ENCODE assay signal across 7 cellular contexts in the genomic region with DNA sequence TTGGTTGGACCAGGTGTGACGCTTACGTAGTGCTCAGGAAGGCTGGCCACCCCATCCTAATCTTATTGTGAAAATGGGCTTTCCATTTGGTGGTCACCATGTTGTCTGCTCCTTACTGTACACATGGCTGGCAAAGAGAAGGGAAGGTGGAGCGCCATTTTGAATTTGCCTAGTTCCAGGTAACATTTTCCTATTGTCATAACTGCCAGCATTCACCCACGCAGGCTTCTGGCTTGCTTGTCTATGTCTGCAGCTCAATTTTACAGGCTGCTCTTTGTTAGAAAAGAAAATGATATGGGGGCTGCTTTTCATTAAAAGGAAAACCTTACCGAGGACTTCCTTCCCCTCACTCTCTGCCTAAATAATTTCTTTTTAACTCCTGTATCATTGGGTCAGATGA. TPM values are rescaled to one million over a fixed set of nuclear protein-coding genes. Genes with fewer than 3 reads are reported as not detected.
A peak's percentile ranks its signal among the peaks of the same experiment; 100 is the strongest.
DNase-seq lines count a peak whose midpoint lies in the region; ATAC-seq, FAIRE-seq and TF ChIP-seq lines count a peak whose summit lies in the region.
"Not testable (repeated sequence)": the region's sequence is repeated elsewhere in the genome, so short reads cannot be mapped to it uniquely, and the experiment has no call there.

No MANE protein-coding gene starts in this region.

- H2AK5ac ChIP-seq in IMR-90 (ENCODE audit: low read depth, low read length): peak overlapping the region; percentile 69

- not testable (repeated sequence) for TF ChIP-seq EP300 in K562 (IDR thresholded peaks at IDR 0.05; ENCODE audit: low read length)

- H3K4ac ChIP-seq in IMR-90 (ENCODE audit: low read depth, low read length): peak overlapping the region; percentile 52

- not testable (repeated sequence) for FAIRE-seq in K562 (lab: Jason Lieb, UNC)

- not testable (repeated sequence) for H3K79me2 ChIP-seq in K562 (ENCODE audit: control insufficient read depth, insufficient read depth, low read length)

- not testable (repeated sequence) for H3K23ac ChIP-seq in IMR-90 (ENCODE audit: low read depth, low read length)

- H3K4me1 Mint-ChIP-seq in CD4-positive, alpha-beta T cell (ENCODE audit: low read depth): peaks cover 32% of the 10 kb centered on the region
- H3K4me1 Mint-ChIP-seq in activated CD8-positive, alpha-beta T cell treated with anti-CD3 and anti-CD28 coated beads for 36 hours (ENCODE audit: low read depth): peaks cover 37% of the 10 kb centered on the region
- H3K4me1 Mint-ChIP-seq in activated naive CD4-positive, alpha-beta T cell treated with anti-CD3 and anti-CD28 coated beads, Interleukin-2, amount 50 U/mL, for 24 hours: peaks cover 34% of the 10 kb centered on the region
- H3K4me1 Mint-ChIP-seq in osteocyte (ENCODE audit: unreplicated experiment): peaks cover 19% of the 10 kb centered on the region

- H3K27ac Mint-ChIP-seq in CD4-positive, alpha-beta T cell: peak overlapping the region; percentile 81
- peak overlapping the region; percentile 96 for H3K27ac Mint-ChIP-seq in activated CD8-positive, alpha-beta T cell treated with anti-CD3 and anti-CD28 coated beads for 36 hours
- H3K27ac Mint-ChIP-seq in activated naive CD4-positive, alpha-beta T cell treated with anti-CD3 and anti-CD28 coated beads, Interleukin-2, amount 50 U/mL, for 24 hours: peak overlapping the region; percentile 88
- H3K27ac Mint-ChIP-seq in osteocyte (ENCODE audit: unreplicated experiment): peak overlapping the region; percentile 98

- H4K8ac ChIP-seq in IMR-90 (ENCODE audit: low read depth in 2 of 2, low read length in 2 of 2): peak overlapping the region in 1 of 2 experiments; percentile 13; a peak in 1 of 4 replicates

- H4K5ac ChIP-seq in IMR-90 (ENCODE audit: low read depth, low read length): peak overlapping the region; percentile 53; the same call in 1 of the 2 replicates

- peak overlapping the region; percentile 84 for H2BK20ac ChIP-seq in IMR-90 (ENCODE audit: low read depth, low read length)

- peak overlapping the region; percentile 97 for H2BK5ac ChIP-seq in IMR-90 (ENCODE audit: low read depth, low read length, poor library complexity, severe bottlenecking)

- H3K27me3 Mint-ChIP-seq in CD4-positive, alpha-beta T cell; activated CD8-positive, alpha-beta T cell treated with anti-CD3 and anti-CD28 coated beads for 36 hours; activated naive CD4-positive, alpha-beta T cell treated with anti-CD3 and anti-CD28 coated beads, Interleukin-2, amount 50 U/mL, for 24 hours; osteocyte (ENCODE audit: unreplicated experiment): not testable (repeated sequence)

- H4K20me1 ChIP-seq in IMR-90 (ENCODE audit: insufficient read depth, low read length); K562 (replicated peaks; ENCODE audit: control insufficient read depth, insufficient read depth, low read length): not testable (repeated sequence)

- H3K9ac ChIP-seq in IMR-90 (ENCODE audit: low read depth, low read length); K562 (ENCODE audit: insufficient read depth in 1 of 2, low read depth in 2 of 2, low read length in 2 of 2): not testable (repeated sequence)

- H3K9me3 Mint-ChIP-seq in CD4-positive, alpha-beta T cell; activated CD8-positive, alpha-beta T cell treated with anti-CD3 and anti-CD28 coated beads for 36 hours; activated naive CD4-positive, alpha-beta T cell treated with anti-CD3 and anti-CD28 coated beads, Interleukin-2, amount 50 U/mL, for 24 hours; osteocyte (ENCODE audit: unreplicated experiment): not testable (repeated sequence)

- H3K36me3 ChIP-seq in IMR-90 (ENCODE audit: control insufficient read depth, insufficient read depth, low read length); K562 (ENCODE audit: control insufficient read depth, insufficient read depth, low read length): not testable (repeated sequence)

- not testable (repeated sequence) for ATAC-seq in CD4-positive, alpha-beta T cell (ENCODE audit: poor library complexity); IMR-90 (ENCODE audit: low read depth); activated CD8-positive, alpha-beta T cell treated with anti-CD3 and anti-CD28 coated beads for 36 hours; K562

- TF ChIP-seq RAD21 in IMR-90 (IDR thresholded peaks at IDR 0.05; ENCODE audit: low read length); K562 (CRISPR knock-in tag; conservative IDR thresholded peaks at IDR 0.05 in 1 of 2, IDR thresholded peaks at IDR 0.05 in 1 of 2): not testable (repeated sequence)

- not testable (repeated sequence) for H3K4me1 ChIP-seq in IMR-90 (ENCODE audit: control insufficient read depth, insufficient read depth, low read length)
- H3K4me1 ChIP-seq in K562 (replicated peaks in 1 of 2; ENCODE audit: control insufficient read depth in 2 of 2, insufficient read depth in 2 of 2, low read length in 2 of 2): peaks cover 0 to 13% of the 10 kb centered on the region in 2 experiments; a peak in 3 of 5 replicates

- in situ Hi-C loops in IMR-90 (cut with MboI; ENCODE audit: low sequenced_read_pairs); K562 (cut with MboI): not testable (repeated sequence)

- H3K79me1 ChIP-seq in IMR-90 (ENCODE audit: low read depth in 1 of 2, low read length in 2 of 2): peaks cover 11 to 15% of the 10 kb centered on the region in 2 experiments

- peak overlapping the region; percentile 77; the same call in 2 of the 3 replicates for H2BK15ac ChIP-seq in IMR-90 (ENCODE audit: low read depth, low read length)

- not testable (repeated sequence) for TF ChIP-seq CTCF in CD4-positive, alpha-beta T cell (IDR thresholded peaks at IDR 0.05); IMR-90 (conservative IDR thresholded peaks at IDR 0.05; ENCODE audit: low read depth, low read length); activated CD8-positive, alpha-beta T cell treated with anti-CD3 and anti-CD28 coated beads for 36 hours (IDR thresholded peaks at IDR 0.05); K562 (IDR thresholded peaks at IDR 0.05 in 2 of 3, conservative IDR thresholded peaks at IDR 0.05 in 1 of 3; ENCODE audit: insufficient read depth in 2 of 3, low read depth in 1 of 3, low read length in 3 of 3); osteocyte (IDR thresholded peaks at IDR 0.05)

- H3K4me3 Mint-ChIP-seq in CD4-positive, alpha-beta T cell; activated naive CD4-positive, alpha-beta T cell treated with anti-CD3 and anti-CD28 coated beads, Interleukin-2, amount 50 U/mL, for 24 hours; osteocyte (ENCODE audit: unreplicated experiment): not testable (repeated sequence)
- H3K4me3 Mint-ChIP-seq in activated CD8-positive, alpha-beta T cell treated with anti-CD3 and anti-CD28 coated beads for 36 hours: peak overlapping the region; percentile 11

- WGBS in IMR-90 (ENCODE audit: extremely low coverage in 2 of 2, insufficient read length in 1 of 2), 2 experiments: no CpG with 5 or more reads among the region's 5 CpGs
- 67% methylated on average over 5 of the region's 5 CpGs for WGBS in K562 (ENCODE audit: insufficient coverage, low coverage, missing lambda C conversion rate)

- not testable (repeated sequence) for DNase-seq in CD4-positive, alpha-beta T cell; IMR-90; K562 (ENCODE audit: extremely low read depth in 1 of 4, low spot score in 3 of 4); epithelial cell of prostate (ENCODE audit: low read depth, low spot score); osteocyte (ENCODE audit: extremely low spot score, unreplicated experiment)
- peak; percentile 39 for DNase-seq in activated CD8-positive, alpha-beta T cell treated with anti-CD3 and anti-CD28 coated beads for 36 hours

- H3K4me2 ChIP-seq in IMR-90 (ENCODE audit: low read depth, low read length); K562 (ENCODE audit: insufficient read depth, low read length): not testable (repeated sequence)

- H2AFZ ChIP-seq in IMR-90 (replicated peaks; ENCODE audit: low read length, poor library complexity): not testable (repeated sequence)
- peak overlapping the region; percentile 69 for H2AFZ ChIP-seq in K562 (ENCODE audit: low read depth, low read length)

- H3K36me3 Mint-ChIP-seq in CD4-positive, alpha-beta T cell (ENCODE audit: low read depth); activated CD8-positive, alpha-beta T cell treated with anti-CD3 and anti-CD28 coated beads for 36 hours (ENCODE audit: low read depth); activated naive CD4-positive, alpha-beta T cell treated with anti-CD3 and anti-CD28 coated beads, Interleukin-2, amount 50 U/mL, for 24 hours; osteocyte (ENCODE audit: unreplicated experiment): not testable (repeated sequence)

- not testable (repeated sequence) for TF ChIP-seq POLR2A in IMR-90 (IDR thresholded peaks at IDR 0.05; ENCODE audit: low read depth, low read length); K562 (conservative IDR thresholded peaks at IDR 0.05)

- peak overlapping the region; percentile 98 for H2BK120ac ChIP-seq in IMR-90 (ENCODE audit: low read depth, low read length)

- intact Hi-C loops in CD4-positive, alpha-beta T cell (cut with DNase I, micrococcal nuclease); IMR-90 (cut with micrococcal nuclease); activated CD8-positive, alpha-beta T cell treated with anti-CD3 and anti-CD28 coated beads for 36 hours (cut with micrococcal nuclease); K562 (cut with micrococcal nuclease): not testable (repeated sequence)

- POLR2A ChIA-PET in CD4-positive, alpha-beta T cell (lab: Charles Lee): interaction anchor here (1.4 to 6.5 kb wide), 2 partner anchors 11 kb away, joined by 6 to 86 read pairs; partner anchors contain the start of gene TMSB10
- POLR2A ChIA-PET in IMR-90 (lab: Charles Lee; ENCODE audit: unreplicated experiment): interaction anchor here (0.9 kb wide), 1 partner anchor 11 kb away, joined by 22 read pairs; no protein-coding TSS in a partner anchor
- POLR2A ChIA-PET in activated CD8-positive, alpha-beta T cell treated with anti-CD3 and anti-CD28 coated beads for 36 hours (lab: Charles Lee): interaction anchor here (0.7 to 10.8 kb wide), 2 partner anchors 11 to 37 kb away, joined by 3 to 170 read pairs; partner anchors contain the start of gene TMSB10
- POLR2A ChIA-PET in K562 (lab: Yijun Ruan, JAX): interaction anchor here (0.6 to 5.1 kb wide), 2 partner anchors 12 to 280 kb away, joined by 3 to 78 read pairs; partner anchors contain the start of gene TMSB10

- not testable (repeated sequence) for BruUV-seq in IMR-90 (replicated peaks; lab: Mats Ljungman, UMichigan); K562 (replicated peaks; lab: Mats Ljungman, UMichigan)

- not testable (repeated sequence) for H3K9me3 ChIP-seq in CD4-positive, alpha-beta T cell (ENCODE audit: control insufficient read depth, low read length); IMR-90 (ENCODE audit: control insufficient read depth, insufficient read depth, low read length); K562 (replicated peaks; ENCODE audit: control insufficient read depth, insufficient read depth, low read depth, low read length)

- H3K56ac ChIP-seq in IMR-90 (ENCODE audit: extremely low read depth, insufficient read depth, low read length): not testable (repeated sequence)

- 0 out of 2 replicates have a peak overlapping the region, but pooled peaks have one; percentile 16 for H3K18ac ChIP-seq in IMR-90 (ENCODE audit: low read depth, low read length)

- not testable (repeated sequence) for H2AK9ac ChIP-seq in IMR-90 (replicated peaks; ENCODE audit: low read depth, low read length, poor library complexity)

- not testable (repeated sequence) for H3K4me3 ChIP-seq in IMR-90 (ENCODE audit: insufficient read depth, low read depth, low read length); K562

- H3K27me3 ChIP-seq in CD4-positive, alpha-beta T cell (ENCODE audit: control insufficient read depth, insufficient read depth, low read length); IMR-90 (ENCODE audit: control insufficient read depth, insufficient read depth, low read length); K562 (ENCODE audit: control insufficient read depth in 2 of 2, insufficient read depth in 2 of 2, low read length in 2 of 2): not testable (repeated sequence)

- not testable (repeated sequence) for H3K9me1 ChIP-seq in IMR-90 (ENCODE audit: insufficient read depth, low read length); K562 (ENCODE audit: control insufficient read depth, insufficient read depth, low read length)

- H4K91ac ChIP-seq in IMR-90 (ENCODE audit: insufficient read depth, low read depth, low read length): not testable (repeated sequence)

- H3K14ac ChIP-seq in IMR-90 (replicated peaks; ENCODE audit: low read depth, low read length): not testable (repeated sequence)

- CTCF ChIA-PET in CD4-positive, alpha-beta T cell (lab: Charles Lee): interaction anchor here (0.6 to 2.0 kb wide), 4 partner anchors 8 to 64 kb away, joined by 3 to 14 read pairs (median 4); partner anchors contain the start of gene TMSB10
- CTCF ChIA-PET in IMR-90 (lab: Yijun Ruan, JAX); K562 (lab: Yijun Ruan, JAX; ENCODE audit: low intra/inter-chr PET ratio): not testable (repeated sequence)
- CTCF ChIA-PET in activated CD8-positive, alpha-beta T cell treated with anti-CD3 and anti-CD28 coated beads for 36 hours (lab: Charles Lee): interaction anchor here (1.1 to 2.0 kb wide), 3 partner anchors 8 to 51 kb away, joined by 3 to 14 read pairs (median 6); no protein-coding TSS in a partner anchor

- dilution Hi-C loops in IMR-90 (cut with HindIII; ENCODE audit: low sequenced_read_pairs, unreplicated experiment): not testable (repeated sequence)

- not testable (repeated sequence) for H3K27ac ChIP-seq in CD4-positive, alpha-beta T cell (ENCODE audit: low read depth, low read length); IMR-90 (ENCODE audit: insufficient read depth, low read length); K562 (ENCODE audit: extremely low read depth, low read depth, low read length)
- H3K27ac ChIP-seq in epithelial cell of prostate: peak overlapping the region; percentile 100

RNA-seq across cellular contexts. Expression of gene TMSB10, which starts 12.4 kb away (rescaled TPM):
- total RNA-seq in CD4-positive, alpha-beta T cell: 1,000 to 10,000 TPM; 1,969 to 2,001 TPM
- 842 and 3,620 TPM in 2 replicates for total RNA-seq in IMR-90 (2012; rRNA removed)
- 5,527 and 7,531 TPM in 2 replicates for polyA plus RNA-seq in IMR-90 (2012; rRNA removed)
- 7,585 and 16,787 TPM in 2 replicates for polyA plus RNA-seq in IMR-90 (2012; cell fraction: cytosol; rRNA removed)
- 1,357 and 2,658 TPM in 2 replicates for polyA plus RNA-seq in IMR-90 (2012; cell fraction: nucleus; rRNA removed; ENCODE audit: low replicate concordance)
- 1,000 to 10,000 TPM; 2,035 to 2,060 TPM for total RNA-seq in activated CD8-positive, alpha-beta T cell treated with anti-CD3 and anti-CD28 coated beads for 36 hours
- 30.5 and 48.2 TPM in 2 replicates for total RNA-seq in K562 (2011; cell fraction: chromatin; rRNA removed; ENCODE audit: low replicate concordance)
- 34.2 and 70.4 TPM in 2 replicates for total RNA-seq in K562 (2011; cell fraction: nucleolus; rRNA removed)
- 75.8 and 139 TPM in 2 replicates for total RNA-seq in K562 (2011; cell fraction: nucleoplasm; rRNA removed)
- total RNA-seq in K562 (2014; rRNA removed): 1,173 and 2,226 TPM in 2 replicates
- total RNA-seq in K562 (2014; rRNA removed; fragmentation: Illumina TruSeq; extraction: Trizol): 959 and 1,048 TPM in 2 replicates
- 1,394 and 1,397 TPM in 2 replicates for total RNA-seq in K562 (2015; rRNA removed; fragmentation: Illumina TruSeq; extraction: Trizol)
- total RNA-seq in K562 (2021): 583 and 608 TPM in 2 replicates
- 266 and 531 TPM in 2 replicates for polyA plus RNA-seq in K562 (2011; rRNA removed)
- polyA plus RNA-seq in K562 (2011; cell fraction: cytosol; rRNA removed): 433 and 683 TPM in 2 replicates
- polyA plus RNA-seq in K562 (2011; cell fraction: nucleus; rRNA removed): 284 and 308 TPM in 2 replicates
- 1,629 and 1,914 TPM in 2 replicates for polyA plus RNA-seq in K562 (2012)
- 1,329 TPM in 2 replicates for polyA plus RNA-seq in K562 (2014; fragmentation: Illumina TruSeq; extraction: Trizol)
- 100 to 1,000 TPM; 382 to 669 TPM for polyA plus RNA-seq in K562 (2014; fragmentation: Nextera tagmentation; extraction: Ambion mirVana)
- 1,359 and 1,607 TPM in 2 replicates for polyA plus RNA-seq in K562 (2014; rRNA removed)
- 163 and 256 TPM in 2 replicates for polyA minus RNA-seq in K562 (2011; rRNA and poly(A)+ RNA removed)
- 121 and 183 TPM in 2 replicates for polyA minus RNA-seq in K562 (2011; cell fraction: cytosol; rRNA and poly(A)+ RNA removed)
- 21.8 and 28.5 TPM in 2 replicates for polyA minus RNA-seq in K562 (2011; cell fraction: nucleus; rRNA and poly(A)+ RNA removed)
- total RNA-seq in osteocyte: 2,436 and 2,534 TPM in 2 replicates

RNA-seq across cellular contexts. Expression of gene TRABD2A, which starts 36.9 kb away (rescaled TPM):
- total RNA-seq in CD4-positive, alpha-beta T cell: 100 to 1,000 TPM; 166 to 170 TPM
- total RNA-seq in IMR-90 (2012; rRNA removed) (19.7 and 20.3 TPM in 2 replicates), K562 (2014; rRNA removed) (0.12 and 0.18 TPM in 2 replicates), K562 (2014; rRNA removed; fragmentation: Illumina TruSeq; extraction: Trizol) (0.16 and 0.25 TPM in 2 replicates), K562 (2015; rRNA removed; fragmentation: Illumina TruSeq; extraction: Trizol) (0.36 TPM in 1 of 2 replicates, not detected in the other), K562 (2021) (0.31 and 0.33 TPM in 2 replicates), osteocyte (0.21 and 0.99 TPM in 2 replicates)
- polyA plus RNA-seq in IMR-90 (2012; rRNA removed) (15.3 and 17.6 TPM in 2 replicates), K562 (2011; rRNA removed) (0.14 and 0.45 TPM in 2 replicates), K562 (2014; fragmentation: Illumina TruSeq; extraction: Trizol) (0.07 TPM in 1 of 2 replicates, not detected in the other), K562 (2014; fragmentation: Nextera tagmentation; extraction: Ambion mirVana) (under 1 TPM; 0.08 to 0.38 TPM), K562 (2014; rRNA removed) (0.09 TPM in 1 of 2 replicates, not detected in the other)
- 8.1 and 12.6 TPM in 2 replicates for polyA plus RNA-seq in IMR-90 (2012; cell fraction: cytosol; rRNA removed)
- polyA plus RNA-seq in IMR-90 (2012; cell fraction: nucleus; rRNA removed; ENCODE audit: low replicate concordance): 7.4 and 9.4 TPM in 2 replicates
- 10 to 100 TPM; 56.3 to 56.4 TPM for total RNA-seq in activated CD8-positive, alpha-beta T cell treated with anti-CD3 and anti-CD28 coated beads for 36 hours
- total RNA-seq in K562 (2011; cell fraction: chromatin; rRNA removed; ENCODE audit: low replicate concordance): 0.42 TPM in 1 of 2 replicates, not detected in the other
- 0.17 and 0.79 TPM in 2 replicates for total RNA-seq in K562 (2011; cell fraction: nucleolus; rRNA removed)
- 0.44 and 0.53 TPM in 2 replicates for total RNA-seq in K562 (2011; cell fraction: nucleoplasm; rRNA removed)
- 0.41 and 0.49 TPM in 2 replicates for polyA plus RNA-seq in K562 (2011; cell fraction: cytosol; rRNA removed)
- 0.36 TPM in 1 of 2 replicates, not detected in the other for polyA plus RNA-seq in K562 (2011; cell fraction: nucleus; rRNA removed)
- 0.25 and 0.47 TPM in 2 replicates for polyA plus RNA-seq in K562 (2012)
- polyA minus RNA-seq in K562 (2011; rRNA and poly(A)+ RNA removed): 0.42 and 0.95 TPM in 2 replicates
- polyA minus RNA-seq in K562 (2011; cell fraction: cytosol; rRNA and poly(A)+ RNA removed): 0.48 TPM in 1 of 2 replicates, not detected in the other
- polyA minus RNA-seq in K562 (2011; cell fraction: nucleus; rRNA and poly(A)+ RNA removed): 0.11 and 0.54 TPM in 2 replicates

RNA-seq across cellular contexts. Expression of gene KCMF1, which starts 53.1 kb away (rescaled TPM):
- total RNA-seq in CD4-positive, alpha-beta T cell: 10 to 100 TPM; 72.4 to 78.0 TPM
- 108 and 118 TPM in 2 replicates for total RNA-seq in IMR-90 (2012; rRNA removed)
- 49.6 and 49.9 TPM in 2 replicates for polyA plus RNA-seq in IMR-90 (2012; rRNA removed)
- polyA plus RNA-seq in IMR-90 (2012; cell fraction: cytosol; rRNA removed): 7.8 and 8.4 TPM in 2 replicates
- 5.9 and 39.0 TPM in 2 replicates for polyA plus RNA-seq in IMR-90 (2012; cell fraction: nucleus; rRNA removed; ENCODE audit: low replicate concordance)
- 100 to 1,000 TPM; 101 to 105 TPM for total RNA-seq in activated CD8-positive, alpha-beta T cell treated with anti-CD3 and anti-CD28 coated beads for 36 hours
- total RNA-seq in K562 (2011; cell fraction: chromatin; rRNA removed; ENCODE audit: low replicate concordance): 25.9 and 38.5 TPM in 2 replicates
- total RNA-seq in K562 (2011; cell fraction: nucleolus; rRNA removed): 8.8 and 10.0 TPM in 2 replicates
- 17.4 and 18.4 TPM in 2 replicates for total RNA-seq in K562 (2011; cell fraction: nucleoplasm; rRNA removed)
- 30.7 and 34.7 TPM in 2 replicates for total RNA-seq in K562 (2014; rRNA removed)
- 61.3 and 73.9 TPM in 2 replicates for total RNA-seq in K562 (2014; rRNA removed; fragmentation: Illumina TruSeq; extraction: Trizol)
- 46.5 and 47.0 TPM in 2 replicates for total RNA-seq in K562 (2015; rRNA removed; fragmentation: Illumina TruSeq; extraction: Trizol)
- 68.8 and 69.5 TPM in 2 replicates for total RNA-seq in K562 (2021)
- 57.7 and 88.2 TPM in 2 replicates for polyA plus RNA-seq in K562 (2011; rRNA removed)
- polyA plus RNA-seq in K562 (2011; cell fraction: cytosol; rRNA removed): 28.6 and 42.6 TPM in 2 replicates
- 23.7 and 33.0 TPM in 2 replicates for polyA plus RNA-seq in K562 (2011; cell fraction: nucleus; rRNA removed)
- polyA plus RNA-seq in K562 (2012): 49.1 and 51.2 TPM in 2 replicates
- polyA plus RNA-seq in K562 (2014; fragmentation: Illumina TruSeq; extraction: Trizol): 52.0 and 52.8 TPM in 2 replicates
- 1 to 10 TPM; 6.8 to 7.5 TPM for polyA plus RNA-seq in K562 (2014; fragmentation: Nextera tagmentation; extraction: Ambion mirVana)
- 36.7 and 43.9 TPM in 2 replicates for polyA plus RNA-seq in K562 (2014; rRNA removed)
- polyA minus RNA-seq in K562 (2011; rRNA and poly(A)+ RNA removed): 80.5 and 109 TPM in 2 replicates
- 18.0 and 41.3 TPM in 2 replicates for polyA minus RNA-seq in K562 (2011; cell fraction: cytosol; rRNA and poly(A)+ RNA removed)
- 8.1 and 14.1 TPM in 2 replicates for polyA minus RNA-seq in K562 (2011; cell fraction: nucleus; rRNA and poly(A)+ RNA removed)
- total RNA-seq in osteocyte: 67.2 and 73.2 TPM in 2 replicates

Comparison
In these comparisons a context has a peak if more than half of its experiments do, and no peak if none do; other contexts are left out.
1. RNA of gene TRABD2A, which starts 36.9 kb away (total RNA-seq): 166 to 170 TPM in CD4-positive, alpha-beta T cell, 56.3 to 56.4 TPM in activated CD8-positive, alpha-beta T cell treated with anti-CD3 and anti-CD28 coated beads for 36 hours and 19.7 to 20.3 TPM in IMR-90; 0.21 to 0.99 TPM in osteocyte and 0.12 to 0.79 TPM in K562; every median in the first group is over 10 times any median in the second.
2. Peak in every context shown above with its lines, with median percentiles within 50 percentile points of each other: H3K27ac Mint-ChIP-seq.